In genomic region chr5:6391151-6391550, GRCh38 we compare ENCODE assay signal across 24 cellular contexts. TPM values are rescaled to one million over a fixed set of nuclear protein-coding genes. Genes with fewer than 3 reads are reported as not detected.
"Had no signal": no experiment of that assay in that cellular context is flagged by ENCODE, and none has a peak within 500 bp of the region (broad histone marks: within the 10 kb centered on the region; RNA-seq: fewer than 3 reads in every experiment).

No MANE protein-coding gene starts in this region.

- H3K4me2 ChIP-seq: hepatocyte had no signal

- ATAC-seq: esophagus mucosa, foreskin keratinocyte, gastroesophageal sphincter, heart left ventricle, left lung, left ventricle myocardium superior, lower lobe of right lung, mucosa of descending colon had no signal

- H3K27ac ChIP-seq: coronary artery, dorsolateral prefrontal cortex, epithelial cell of prostate, foreskin keratinocyte, gastroesophageal sphincter, heart left ventricle, hepatocyte, left lung, lower lobe of right lung had no signal

- H3K27ac Mint-ChIP-seq: immature natural killer cell, mesothelial cell of epicardium had no signal

- H3K9me3 Mint-ChIP-seq: immature natural killer cell had no signal

- DNase-seq: dermis blood vessel endothelial cell; dorsolateral prefrontal cortex; effector CD4-positive, alpha-beta T cell; effector memory CD4-positive, alpha-beta T cell; erythroblast; foreskin keratinocyte; heart left ventricle; hypothalamus; immature natural killer cell; left cardiac atrium; left lung; left ventricle myocardium superior; lower lobe of right lung; mesenchymal stem cell; mucosa of descending colon had no signal

- H3K36me3 ChIP-seq: gastroesophageal sphincter, heart left ventricle, left lung, lower lobe of right lung had no signal

- H3K36me3 Mint-ChIP-seq: immature natural killer cell, mesothelial cell of epicardium had no signal

- H3K4me3 ChIP-seq: coronary artery, dorsolateral prefrontal cortex, gastroesophageal sphincter, heart left ventricle, hepatocyte, left lung, lower lobe of right lung, mucosa of descending colon had no signal

- H3K4me1 ChIP-seq: foreskin keratinocyte, gastroesophageal sphincter, heart left ventricle, left lung, lower lobe of right lung had no signal

- H3K4me3 Mint-ChIP-seq: immature natural killer cell, mesothelial cell of epicardium had no signal

- H3K79me2 ChIP-seq: hepatocyte had no signal

- H3K9me3 ChIP-seq: gastroesophageal sphincter, heart left ventricle, left lung, lower lobe of right lung, mucosa of descending colon had no signal

- H2AFZ ChIP-seq: hepatocyte had no signal

RNA-seq across cellular contexts. Expression of gene UBE2QL1, which starts 57.5 kb away (rescaled TPM):
- total RNA-seq: esophagus mucosa, fibroblast of lung, fibroblast of villous mesenchyme, foreskin keratinocyte, lower lobe of right lung had no signal
- polyA plus RNA-seq: fibroblast of lung, foreskin keratinocyte, hepatocyte, immature natural killer cell, keratinocyte had no signal
